ENCODE assay signal across 16 cellular contexts in the genomic region with DNA sequence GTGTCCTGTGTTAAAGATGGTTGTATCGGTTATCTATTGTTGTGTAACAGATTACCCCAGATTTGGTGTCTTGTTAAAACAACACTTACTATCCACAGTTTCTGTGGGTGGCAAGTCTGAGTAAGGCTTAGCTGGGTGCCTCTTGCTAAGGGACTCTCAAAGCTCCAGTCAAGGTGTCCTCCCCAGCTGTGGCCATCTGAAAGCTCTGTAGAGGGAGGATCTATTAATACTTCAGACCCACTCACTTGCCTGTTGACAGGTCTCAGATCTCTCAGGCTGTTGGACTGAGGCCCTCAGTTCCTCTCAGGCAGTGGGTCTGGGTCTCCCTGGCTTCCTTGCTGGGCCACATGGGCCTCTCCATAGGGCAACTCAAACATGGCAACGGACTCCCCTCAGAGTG. TPM values are rescaled to one million over a fixed set of nuclear protein-coding genes. Genes with fewer than 3 reads are reported as not detected.
A peak's percentile ranks its signal among the peaks of the same experiment; 100 is the strongest.
DNase-seq lines count a peak whose midpoint lies in the region; ATAC-seq, FAIRE-seq and TF ChIP-seq lines count a peak whose summit lies in the region.
"Had no signal": no experiment of that assay in that cellular context is flagged by ENCODE, and none has a peak within 500 bp of the region (broad histone marks: within the 10 kb centered on the region; RNA-seq: fewer than 3 reads in every experiment).

No MANE protein-coding gene starts in this region.

- H3K4me1 Mint-ChIP-seq in WTC11: peaks cover 13% of the 10 kb centered on the region

- CTCF ChIA-PET in GM10248 (lab: Yijun Ruan, JAX): interaction anchor here (1.2 to 1.9 kb wide), 4 partner anchors 14 to 117 kb away, joined by 3 to 4 read pairs (median 3); no protein-coding TSS in a partner anchor
- CTCF ChIA-PET in GM12878 (lab: Yijun Ruan, JAX): no interaction called here
- CTCF ChIA-PET in WTC11 (lab: Charles Lee): no interaction called here

- ATAC-seq in GM19455 (IDR thresholded peaks at IDR 0.05; ENCODE audit: unreplicated experiment) (peak; percentile 63), HG03025 (IDR thresholded peaks at IDR 0.05; ENCODE audit: low FRiP score, unreplicated experiment) (peak; percentile 69), GM12878 (peak; percentile 32; the same call in 2 of the 3 replicates), WTC11 (no peak)
- ATAC-seq: left cardiac atrium had no signal

- no peak for TF ChIP-seq EP300 in GM12878 (IDR thresholded peaks at IDR 0.05; ENCODE audit: borderline replicate concordance in 1 of 2, control insufficient read depth in 1 of 2, low read depth in 2 of 2, low read length in 2 of 2)

- RAD21 ChIA-PET in GM12878 (lab: Charles Lee; ENCODE audit: unreplicated experiment): no interaction called here

- H3K9me3 ChIP-seq in GM12878 (replicated peaks; ENCODE audit: control insufficient read depth, insufficient read depth, low read length) (peaks cover 7% of the 10 kb centered on the region; the same call in 2 of the 3 replicates), tibial artery (no peaks in the 10 kb centered on the region)
- H3K9me3 ChIP-seq: testis had no signal

- no peaks in the 10 kb centered on the region for H3K27me3 ChIP-seq in GM12878 (replicated peaks in 1 of 2; ENCODE audit: control insufficient read depth in 2 of 2, insufficient read depth in 2 of 2, low read length in 1 of 2)
- H3K27me3 ChIP-seq in tibial artery: no peaks in the 10 kb centered on the region
- H3K27me3 ChIP-seq: testis had no signal

- POLR2A ChIA-PET in GM10248 (lab: Yijun Ruan, JAX): interaction anchor here (0.6 kb wide), 1 partner anchor 17 kb away, joined by 3 read pairs; no protein-coding TSS in a partner anchor
- POLR2A ChIA-PET in GM12878 (lab: Charles Lee): interaction anchor here (0.7 kb wide), 1 partner anchor 150 kb away, joined by 4 read pairs; no protein-coding TSS in a partner anchor
- POLR2A ChIA-PET in WTC11 (lab: Charles Lee): no interaction called here

- in situ Hi-C loops in GM12878 (cut with MboI): no loop called here

- 98% methylated on average over 2 of the region's 2 CpGs for WGBS in GM12878 (ENCODE audit: insufficient coverage, insufficient replicate concordance, low lambda C conversion rate, missing lambda C conversion rate)

- H3K36me3 ChIP-seq in GM12878 (ENCODE audit: control insufficient read depth in 2 of 2, insufficient read depth in 2 of 2, low read length in 1 of 2) (peaks cover 0 to 18% of the 10 kb centered on the region in 2 experiments; a peak in 1 of 4 replicates), tibial artery (no peaks in the 10 kb centered on the region)

- H3K4me3 ChIP-seq in GM12878 (no peak overlapping the region), tibial artery (no peak overlapping the region)
- H3K4me3 ChIP-seq: testis had no signal

- no peak for FAIRE-seq in GM12878 (lab: Jason Lieb, UNC)
- FAIRE-seq: endometrium had no signal

- H3K27me3 Mint-ChIP-seq in WTC11 (ENCODE audit: low read depth): no peaks in the 10 kb centered on the region

- H3K9me3 Mint-ChIP-seq in WTC11: peaks cover 9% of the 10 kb centered on the region

- H3K36me3 Mint-ChIP-seq in WTC11: no peaks in the 10 kb centered on the region

- DNase-seq in GM10248 (ENCODE audit: extremely low spot score) (peak; percentile 31), GM12878 (ENCODE audit: low read depth, low spot score) (no peak), tibial artery (no peak), medulla oblongata (ENCODE audit: extremely low spot score) (no peak), DMS53 (lab: John Stamatoyannopoulos, UW) (no peak), WTC11 (ENCODE audit: low spot score) (no peak)
- DNase-seq: activated effector memory CD4-positive, alpha-beta T cell treated with Interleukin-2 at 50 U/mL for 16 hours; anterior cingulate cortex; DMS 273 treated with DMSO at 0.1 percent for 48 hours; GOT3; left cardiac atrium; NCI-H1105 treated with DMSO at 0.1 percent for 48 hours; testis had no signal

- intact Hi-C loops in GM12878 (cut with micrococcal nuclease; ENCODE audit: unreplicated experiment): no loop called here
- intact Hi-C loops in tibial artery (cut with DNase I; ENCODE audit: low total_unique reads): no loop called here

- no peak overlapping the region for H3K27ac ChIP-seq in GM12878 (ENCODE audit: control insufficient read depth, insufficient read depth)
- no peak overlapping the region for H3K27ac ChIP-seq in tibial artery
- H3K27ac ChIP-seq: testis had no signal

- H3K4me3 Mint-ChIP-seq in WTC11: no peak overlapping the region

- SMC1A ChIA-PET in GM12878 (lab: Charles Lee; ENCODE audit: uncharacterized antibody, unreplicated experiment): no interaction called here

- peaks cover 21% of the 10 kb centered on the region for H3K79me2 ChIP-seq in GM12878 (ENCODE audit: control insufficient read depth, insufficient read depth, low read length)

- no peak for TF ChIP-seq POLR2A in GM12878 (IDR thresholded peaks at IDR 0.05; ENCODE audit: low read depth, low read length)

- TF ChIP-seq CTCF in GM10248 (IDR thresholded peaks at IDR 0.05; ENCODE audit: control extremely low read depth, extremely low read depth, low read depth, missing control alignments): no peak
- TF ChIP-seq CTCF in GM12878 (IDR thresholded peaks at IDR 0.05 in 2 of 3, conservative IDR thresholded peaks at IDR 0.05 in 1 of 3; ENCODE audit: control insufficient read depth in 2 of 3, extremely low read depth in 1 of 3, insufficient read depth in 1 of 3, low read depth in 3 of 3, low read length in 3 of 3): no peak
- TF ChIP-seq CTCF in tibial artery (IDR thresholded peaks at IDR 0.05): no peak
- no peak for TF ChIP-seq CTCF in WTC11 (IDR thresholded peaks at IDR 0.05)

- no peak overlapping the region for H3K9ac ChIP-seq in GM12878 (ENCODE audit: control insufficient read depth, insufficient read depth, low read length)

- BruUV-seq in GM12878 (replicated peaks; lab: Mats Ljungman, UMichigan): no TSS peak

- H2AFZ ChIP-seq in GM12878 (ENCODE audit: control insufficient read depth, low read depth, low read length): no peak overlapping the region

- H3K4me1 ChIP-seq in GM12878 (ENCODE audit: control insufficient read depth, insufficient read depth, low read length) (no peaks in the 10 kb centered on the region), tibial artery (peaks cover 0 to 32% (median 6%) of the 10 kb centered on the region in 4 donors)
- H3K4me1 ChIP-seq: testis had no signal

- no peak for TF ChIP-seq RAD21 in GM12878 (IDR thresholded peaks at IDR 0.05; ENCODE audit: insufficient read depth, low read depth, low read length)

- H3K4me2 ChIP-seq in GM12878 (ENCODE audit: control insufficient read depth, insufficient read depth): no peak overlapping the region

- no peaks in the 10 kb centered on the region for H4K20me1 ChIP-seq in GM12878 (ENCODE audit: control insufficient read depth, insufficient read depth)

- H3K27ac Mint-ChIP-seq in WTC11: no peak overlapping the region

TF ChIP-seq in GM12878, 131 proteins besides CTCF, POLR2A, EP300 and RAD21:
- TF ChIP-seq, protein P1, sequence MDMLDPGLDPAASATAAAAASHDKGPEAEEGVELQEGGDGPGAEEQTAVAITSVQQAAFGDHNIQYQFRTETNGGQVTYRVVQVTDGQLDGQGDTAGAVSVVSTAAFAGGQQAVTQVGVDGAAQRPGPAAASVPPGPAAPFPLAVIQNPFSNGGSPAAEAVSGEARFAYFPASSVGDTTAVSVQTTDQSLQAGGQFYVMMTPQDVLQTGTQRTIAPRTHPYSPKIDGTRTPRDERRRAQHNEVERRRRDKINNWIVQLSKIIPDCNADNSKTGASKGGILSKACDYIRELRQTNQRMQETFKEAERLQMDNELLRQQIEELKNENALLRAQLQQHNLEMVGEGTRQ (IDR thresholded peaks at IDR 0.05; ENCODE audit: borderline replicate concordance, low read depth, low read length): no peak
- TF ChIP-seq TCF3 (IDR thresholded peaks at IDR 0.05; ENCODE audit: borderline replicate concordance, insufficient read depth, low read depth, low read length): 0 out of 2 replicates have a peak, but pooled peaks have one; percentile 15

TF ChIP-seq in WTC11, 78 proteins besides CTCF, POLR2A, EP300 and RAD21 (continues in another document):
- TF ChIP-seq, protein P2, sequence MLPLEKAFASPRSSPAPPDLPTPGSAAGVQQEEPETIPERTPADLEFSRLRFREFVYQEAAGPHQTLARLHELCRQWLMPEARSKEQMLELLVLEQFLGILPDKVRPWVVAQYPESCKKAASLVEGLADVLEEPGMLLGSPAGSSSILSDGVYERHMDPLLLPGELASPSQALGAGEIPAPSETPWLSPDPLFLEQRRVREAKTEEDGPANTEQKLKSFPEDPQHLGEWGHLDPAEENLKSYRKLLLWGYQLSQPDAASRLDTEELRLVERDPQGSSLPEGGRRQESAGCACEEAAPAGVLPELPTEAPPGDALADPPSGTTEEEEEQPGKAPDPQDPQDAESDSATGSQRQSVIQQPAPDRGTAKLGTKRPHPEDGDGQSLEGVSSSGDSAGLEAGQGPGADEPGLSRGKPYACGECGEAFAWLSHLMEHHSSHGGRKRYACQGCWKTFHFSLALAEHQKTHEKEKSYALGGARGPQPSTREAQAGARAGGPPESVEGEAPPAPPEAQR (CRISPR knock-in tag; IDR thresholded peaks at IDR 0.05): no peak
- TF ChIP-seq TEAD4 (CRISPR knock-in tag; IDR thresholded peaks at IDR 0.05): no peak
- TF ChIP-seq, protein P3, sequence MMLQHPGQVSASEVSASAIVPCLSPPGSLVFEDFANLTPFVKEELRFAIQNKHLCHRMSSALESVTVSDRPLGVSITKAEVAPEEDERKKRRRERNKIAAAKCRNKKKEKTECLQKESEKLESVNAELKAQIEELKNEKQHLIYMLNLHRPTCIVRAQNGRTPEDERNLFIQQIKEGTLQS (CRISPR knock-in tag; conservative IDR thresholded peaks at IDR 0.05): no peak

RNA-seq across cellular contexts. Expression of a gene that starts 19.6 kb away (rescaled TPM):
- total RNA-seq in GM12878 (2013; cell fraction: nucleolus; rRNA removed): 7.5 and 9.3 TPM in 2 replicates
- total RNA-seq in GM12878 (2014; rRNA removed) (5.8 and 6.9 TPM in 2 replicates), GM12878 (2014; rRNA removed; fragmentation: Illumina TruSeq; extraction: Trizol) (6.4 and 7.1 TPM in 2 replicates), GM12878 (2021) (7.4 and 7.5 TPM in 2 replicates), WTC11 (2021) (0.85 to 2.3 TPM (median 1.2 TPM) in 3 replicates)
- polyA plus RNA-seq in GM12878 (2011; ENCODE audit: low read depth): 6.7 TPM
- polyA plus RNA-seq in GM12878 (2011; rRNA removed) (2.4 and 2.8 TPM in 2 replicates), GM12878 (2014; fragmentation: Illumina TruSeq; extraction: Trizol) (3.7 and 4.1 TPM in 2 replicates), GM12878 (2014; fragmentation: Nextera tagmentation; extraction: Ambion mirVana) (1 to 10 TPM; 3.4 to 8.5 TPM), GM12878 (2014; rRNA removed) (2.7 and 3.2 TPM in 2 replicates), GM12878 (2016; fragmentation: Nextera tagmentation; extraction: Ambion mirVana) (1 to 10 TPM; 6.7 to 7.1 TPM)
- polyA plus RNA-seq in GM12878 (2011; cell fraction: cytosol; rRNA removed): 2.0 and 2.3 TPM in 2 replicates
- polyA plus RNA-seq in GM12878 (2011; cell fraction: nucleus; rRNA removed): 3.7 and 5.0 TPM in 2 replicates
- 11.6 and 12.8 TPM in 2 replicates for polyA plus RNA-seq in GM12878 (2012)
- polyA minus RNA-seq in GM12878 (2011; rRNA and poly(A)+ RNA removed): 14.8 and 17.5 TPM in 2 replicates
- 2.5 and 3.7 TPM in 2 replicates for polyA minus RNA-seq in GM12878 (2011; cell fraction: cytosol; rRNA and poly(A)+ RNA removed)
- 16.8 and 33.0 TPM in 2 replicates for polyA minus RNA-seq in GM12878 (2011; cell fraction: nucleus; rRNA and poly(A)+ RNA removed)
